Comparison of ENCODE assay signal across 10 cellular contexts in genomic region chr2:25473758-25474335, GRCh38.
DNase-seq lines count a peak whose midpoint lies in the region; ATAC-seq, FAIRE-seq and TF ChIP-seq lines count a peak whose summit lies in the region.
"Had no signal": no experiment of that assay in that cellular context is flagged by ENCODE, and none has a peak within 500 bp of the region (broad histone marks: within the 10 kb centered on the region; RNA-seq: fewer than 3 reads in every experiment).

No MANE protein-coding gene starts in this region.

- ATAC-seq in GM21381 (IDR thresholded peaks at IDR 0.05; ENCODE audit: unreplicated experiment) (no peak), GM18502 (IDR thresholded peaks at IDR 0.05; ENCODE audit: poor library complexity, unreplicated experiment) (no peak)
- ATAC-seq: activated CD8-positive, alpha-beta T cell treated with anti-CD3 and anti-CD28 coated beads, Interleukin-2, amount 10 ng/mL, durations not matched to agents 7 days and 5 days; CD8-positive, alpha-beta T cell had no signal

- no peak overlapping the region for H3K9ac ChIP-seq in SK-N-MC (ENCODE audit: insufficient read length)

- H3K4me1 Mint-ChIP-seq in Calu3 (ENCODE audit: low read depth, unreplicated experiment): peaks cover 9% of the 10 kb centered on the region

- peak overlapping the region; percentile 55 for H3K27ac ChIP-seq in SK-N-MC

- BruUV-seq in Calu3 (replicated peaks; lab: Mats Ljungman, UMichigan): no TSS peak

- H3K36me3 Mint-ChIP-seq in Calu3 (ENCODE audit: insufficient read depth, unreplicated experiment): no peaks in the 10 kb centered on the region

- H3K9me3 ChIP-seq in SK-N-MC (ENCODE audit: low read depth, low read length): no peaks in the 10 kb centered on the region

- CTCF ChIA-PET in Calu3 (lab: Charles Lee): no interaction called here

- TF ChIP-seq CTCF in Calu3 (IDR thresholded peaks at IDR 0.05; ENCODE audit: unreplicated experiment): no peak
- no peak for TF ChIP-seq CTCF in kidney epithelial cell (IDR thresholded peaks at IDR 0.05; ENCODE audit: insufficient read depth, low read length, poor library complexity, severe bottlenecking)

- H3K4me3 Mint-ChIP-seq in Calu3 (ENCODE audit: low read depth, unreplicated experiment): no peak overlapping the region
- H3K4me3 Mint-ChIP-seq: activated CD8-positive, alpha-beta T cell treated with anti-CD3 and anti-CD28 coated beads, Interleukin-2, amount 10 ng/mL, durations not matched to agents 7 days and 5 days; CD8-positive, alpha-beta T cell had no signal

- H3K36me3 ChIP-seq in SK-N-MC (ENCODE audit: insufficient read depth, low read length): peaks cover 8% of the 10 kb centered on the region; the same call in 1 of the 2 replicates
- no peaks in the 10 kb centered on the region for H3K36me3 ChIP-seq in kidney epithelial cell (ENCODE audit: control insufficient read depth, insufficient read depth, low read length)

- no peak overlapping the region for H3K27ac Mint-ChIP-seq in Calu3 (ENCODE audit: unreplicated experiment)
- H3K27ac Mint-ChIP-seq: activated CD8-positive, alpha-beta T cell treated with anti-CD3 and anti-CD28 coated beads, Interleukin-2, amount 10 ng/mL, durations not matched to agents 7 days and 5 days; CD8-positive, alpha-beta T cell had no signal

- no peaks in the 10 kb centered on the region for H3K27me3 ChIP-seq in kidney epithelial cell (ENCODE audit: control insufficient read depth, insufficient read depth, low read length)

- intact Hi-C loops in Calu3 (cut with micrococcal nuclease; ENCODE audit: unreplicated experiment): no loop called here

- FAIRE-seq in urothelium cell line (lab: Jason Lieb, UNC): no peak

- peak; percentile 33 for DNase-seq in Calu3
- DNase-seq in NCI-H1105 treated with DMSO at 0.1 percent for 48 hours (lab: John Stamatoyannopoulos, UW): peak; percentile 91
- DNase-seq in SK-N-MC (ENCODE audit: low read depth, low spot score): peak; percentile 37
- DNase-seq in kidney epithelial cell (ENCODE audit: low read depth): peak; percentile 37
- DNase-seq in urothelium cell line (ENCODE audit: low spot score): no peak
- no peak for DNase-seq in activated effector memory CD4-positive, alpha-beta T cell treated with anti-CD3 and anti-CD28 coated beads, Interleukin-2, amount 50 U/mL, for 16 hours
- DNase-seq: activated CD8-positive, alpha-beta T cell treated with anti-CD3 and anti-CD28 coated beads, Interleukin-2, amount 10 ng/mL, durations not matched to agents 7 days and 5 days; CD8-positive, alpha-beta T cell had no signal

- H3K4me3 ChIP-seq in SK-N-MC (no peak overlapping the region), kidney epithelial cell (ENCODE audit: low read depth, low read length) (no peak overlapping the region)

- peaks cover 3% of the 10 kb centered on the region for H3K9me3 Mint-ChIP-seq in Calu3 (ENCODE audit: low read depth, unreplicated experiment)

- H3K27me3 Mint-ChIP-seq in Calu3 (ENCODE audit: unreplicated experiment): no peaks in the 10 kb centered on the region

Comparison
In these comparisons a context has a peak if more than half of its experiments do, and no peak if none do; other contexts are left out.
1. DNase-seq: peak in Calu3 (single experiment), NCI-H1105 treated with DMSO at 0.1 percent for 48 hours (single experiment), SK-N-MC (single experiment) and kidney epithelial cell (single experiment); none in urothelium cell line (single experiment) and activated effector memory CD4-positive, alpha-beta T cell treated with anti-CD3 and anti-CD28 coated beads, Interleukin-2, amount 50 U/mL, for 16 hours (single experiment).